In the genomic region with DNA sequence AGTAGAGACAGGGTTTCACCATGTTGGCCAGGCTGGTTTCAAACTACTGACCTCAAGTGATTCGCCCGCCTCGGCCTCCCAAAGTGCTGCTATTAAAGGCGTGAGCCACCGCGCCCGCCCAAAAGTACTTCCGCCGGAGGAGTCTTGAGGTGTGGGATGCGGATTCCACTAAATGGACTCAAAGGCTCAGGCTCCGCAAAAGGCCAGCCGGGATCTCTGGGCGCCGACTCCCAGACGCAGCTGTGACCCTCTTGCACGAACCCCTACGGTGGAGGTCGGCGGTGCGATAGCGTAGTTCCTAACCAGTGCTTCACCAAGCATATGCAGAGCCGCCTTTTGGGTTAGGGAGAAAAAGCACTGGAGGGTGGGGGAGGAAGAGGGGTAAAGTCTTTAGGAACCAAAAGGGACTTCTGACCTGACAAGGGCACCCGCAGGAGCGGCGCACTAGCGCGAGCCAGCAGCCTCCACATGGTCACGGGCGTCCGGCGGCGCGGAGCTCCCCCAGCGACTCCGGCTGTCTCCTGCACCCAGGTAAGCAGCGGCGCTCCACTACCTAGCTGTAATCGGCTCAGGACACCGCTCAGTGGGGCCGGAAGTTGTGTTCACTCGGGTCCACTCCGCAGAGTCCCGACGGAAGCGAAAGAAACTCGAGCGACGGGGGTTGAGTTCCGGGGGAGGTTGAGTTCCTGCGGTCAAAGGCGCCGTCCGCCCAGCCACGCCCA, we compare ENCODE assay signal across 8 cellular contexts. TPM values are rescaled to one million over a fixed set of nuclear protein-coding genes. Genes with fewer than 3 reads are reported as not detected.
DNase-seq lines count a peak whose midpoint lies in the region; ATAC-seq, FAIRE-seq and TF ChIP-seq lines count a peak whose summit lies in the region.

A gene (minus strand): TSS at position 590 of the 722 bp plus-strand sequence. CDS start 120 bp downstream, at position 470.

- no peak for TF ChIP-seq CTCF in AG10803 (conservative IDR thresholded peaks at IDR 0.05; ENCODE audit: low read length)
- peak; percentile 41 to 62 (median 45) for TF ChIP-seq CTCF in keratinocyte (optimal IDR thresholded peaks at IDR 0.05 in 1 of 3, IDR thresholded peaks at IDR 0.05 in 1 of 3, conservative IDR thresholded peaks at IDR 0.05 in 1 of 3; ENCODE audit: extremely low read depth in 1 of 3, insufficient read depth in 2 of 3, low read length in 3 of 3)

- ATAC-seq in GM19023 (IDR thresholded peaks at IDR 0.05; ENCODE audit: unreplicated experiment) (peak; percentile 98), HG03280 (IDR thresholded peaks at IDR 0.05; ENCODE audit: unreplicated experiment) (peak; percentile 99)

- H3K27ac ChIP-seq in keratinocyte (ENCODE audit: control insufficient read depth, insufficient read depth, low read length), result peak within 1 kb of the TSS; percentile 85

- H4K20me1 ChIP-seq in keratinocyte (ENCODE audit: control insufficient read depth, extremely low read depth, insufficient read depth, low read length), result no peaks in the 10 kb centered on the region

- no peaks in the 10 kb centered on the region for H3K9me3 ChIP-seq in keratinocyte (ENCODE audit: control insufficient read depth, low read depth, low read length)

- peaks cover 12% of the 10 kb centered on the region for H3K79me2 ChIP-seq in keratinocyte (ENCODE audit: control insufficient read depth, insufficient read depth, low read length)

- H3K4me3 ChIP-seq in AG10803 (ENCODE audit: low read length) (peak within 1 kb of the TSS; percentile 98), keratinocyte (ENCODE audit: control insufficient read depth in 2 of 3, extremely low read depth in 1 of 3, insufficient read depth in 2 of 3, low read depth in 1 of 3, low read length in 3 of 3) (peak within 1 kb of the TSS; percentile 94 to 99 (median 96))

- H3K9ac ChIP-seq in keratinocyte (ENCODE audit: control insufficient read depth, extremely low read depth, insufficient read depth, low read length), result peak within 1 kb of the TSS; percentile 92

- H3K9me1 ChIP-seq in keratinocyte (ENCODE audit: control insufficient read depth, extremely low read depth, insufficient read depth, low read length), result no peaks in the 10 kb centered on the region

- dilution Hi-C loops in keratinocyte (cut with MboI; ENCODE audit: extremely low pct_ligation_motif_present, low sequenced_read_pairs), result no loop called here

- H3K4me1 ChIP-seq in keratinocyte (ENCODE audit: control insufficient read depth, extremely low read depth, insufficient read depth, low read length), result peaks cover 14% of the 10 kb centered on the region

- no peaks in the 10 kb centered on the region for H3K27me3 ChIP-seq in keratinocyte (ENCODE audit: control insufficient read depth, extremely low read depth, insufficient read depth, low read length)

- DNase-seq in AG10803 (ENCODE audit: low read depth) (peak; percentile 87), NCI-H345 (lab: John Stamatoyannopoulos, UW) (peak; percentile 91), keratinocyte (ENCODE audit: low read depth, low spot score) (peak; percentile 53)
- DNase-seq in activated CD4-positive, CD25-positive, alpha-beta regulatory T cell (lab: John Stamatoyannopoulos, UW), result peak; percentile 71 to 82 (median 79)
- peak; percentile 83 for DNase-seq in central memory CD4-positive, alpha-beta T cell
- DNase-seq in stimulated activated CD4-positive, alpha-beta T cell treated with anti-CD3 and anti-CD28 coated beads, Interleukin-15, amount 100 ng/mL, for 1 hour (ENCODE audit: low read depth in 1 of 2, low spot score in 1 of 2), result peak; percentile 79 to 84

- H3K36me3 ChIP-seq in keratinocyte (ENCODE audit: control insufficient read depth in 2 of 2, extremely low read depth in 1 of 2, insufficient read depth in 2 of 2, low read length in 2 of 2), result peaks cover 12 to 26% of the 10 kb centered on the region in 2 experiments

- FAIRE-seq in keratinocyte (lab: Jason Lieb, UNC), result no peak

- peak within 1 kb of the TSS; percentile 93 for H2AFZ ChIP-seq in keratinocyte (ENCODE audit: control insufficient read depth, low read length)

- peak within 1 kb of the TSS; percentile 80 for H3K4me2 ChIP-seq in keratinocyte (ENCODE audit: control insufficient read depth, extremely low read depth, insufficient read depth, low read depth, low read length)

RNA-seq across cellular contexts. Expression of the gene that starts here (rescaled TPM):
- 32.4 to 85.5 TPM (median 72.1 TPM) in 3 replicates for polyA plus RNA-seq in keratinocyte
- polyA plus RNA-seq in keratinocyte (2011; ENCODE audit: low read depth), result 17.5 TPM
- polyA plus RNA-seq in keratinocyte (2011; cell fraction: cytosol; rRNA removed), result 77.8 and 78.6 TPM in 2 replicates
- 62.9 and 65.1 TPM in 2 replicates for polyA plus RNA-seq in keratinocyte (2011; cell fraction: nucleus; rRNA removed)
- 20.2 and 55.7 TPM in 2 replicates for polyA plus RNA-seq in keratinocyte (2012; ENCODE audit: low replicate concordance)
- 10.5 to 26.3 TPM (median 17.7 TPM) in 3 replicates for polyA minus RNA-seq in keratinocyte
- 24.9 TPM for polyA minus RNA-seq in keratinocyte (2011; cell fraction: cytosol; rRNA and poly(A)+ RNA removed)
- 8.4 and 9.9 TPM in 2 replicates for polyA minus RNA-seq in keratinocyte (2011; cell fraction: nucleus; rRNA and poly(A)+ RNA removed)

Comparison
In these comparisons a context has a peak if more than half of its experiments do, and no peak if none do; other contexts are left out.
1. Peak in every context shown above with its lines: DNase-seq, ATAC-seq, H3K4me3 ChIP-seq and H3K27ac ChIP-seq.